1 cellular context compared by ENCODE assay signal in genomic region chr5:136814621-136815378, GRCh38.
TF ChIP-seq lines count a peak whose summit lies in the region.

No MANE protein-coding gene starts in this region.

TF ChIP-seq in H1, 55 proteins besides CTCF, POLR2A, EP300 and RAD21 (continued from another document):
- TF ChIP-seq, protein P1, sequence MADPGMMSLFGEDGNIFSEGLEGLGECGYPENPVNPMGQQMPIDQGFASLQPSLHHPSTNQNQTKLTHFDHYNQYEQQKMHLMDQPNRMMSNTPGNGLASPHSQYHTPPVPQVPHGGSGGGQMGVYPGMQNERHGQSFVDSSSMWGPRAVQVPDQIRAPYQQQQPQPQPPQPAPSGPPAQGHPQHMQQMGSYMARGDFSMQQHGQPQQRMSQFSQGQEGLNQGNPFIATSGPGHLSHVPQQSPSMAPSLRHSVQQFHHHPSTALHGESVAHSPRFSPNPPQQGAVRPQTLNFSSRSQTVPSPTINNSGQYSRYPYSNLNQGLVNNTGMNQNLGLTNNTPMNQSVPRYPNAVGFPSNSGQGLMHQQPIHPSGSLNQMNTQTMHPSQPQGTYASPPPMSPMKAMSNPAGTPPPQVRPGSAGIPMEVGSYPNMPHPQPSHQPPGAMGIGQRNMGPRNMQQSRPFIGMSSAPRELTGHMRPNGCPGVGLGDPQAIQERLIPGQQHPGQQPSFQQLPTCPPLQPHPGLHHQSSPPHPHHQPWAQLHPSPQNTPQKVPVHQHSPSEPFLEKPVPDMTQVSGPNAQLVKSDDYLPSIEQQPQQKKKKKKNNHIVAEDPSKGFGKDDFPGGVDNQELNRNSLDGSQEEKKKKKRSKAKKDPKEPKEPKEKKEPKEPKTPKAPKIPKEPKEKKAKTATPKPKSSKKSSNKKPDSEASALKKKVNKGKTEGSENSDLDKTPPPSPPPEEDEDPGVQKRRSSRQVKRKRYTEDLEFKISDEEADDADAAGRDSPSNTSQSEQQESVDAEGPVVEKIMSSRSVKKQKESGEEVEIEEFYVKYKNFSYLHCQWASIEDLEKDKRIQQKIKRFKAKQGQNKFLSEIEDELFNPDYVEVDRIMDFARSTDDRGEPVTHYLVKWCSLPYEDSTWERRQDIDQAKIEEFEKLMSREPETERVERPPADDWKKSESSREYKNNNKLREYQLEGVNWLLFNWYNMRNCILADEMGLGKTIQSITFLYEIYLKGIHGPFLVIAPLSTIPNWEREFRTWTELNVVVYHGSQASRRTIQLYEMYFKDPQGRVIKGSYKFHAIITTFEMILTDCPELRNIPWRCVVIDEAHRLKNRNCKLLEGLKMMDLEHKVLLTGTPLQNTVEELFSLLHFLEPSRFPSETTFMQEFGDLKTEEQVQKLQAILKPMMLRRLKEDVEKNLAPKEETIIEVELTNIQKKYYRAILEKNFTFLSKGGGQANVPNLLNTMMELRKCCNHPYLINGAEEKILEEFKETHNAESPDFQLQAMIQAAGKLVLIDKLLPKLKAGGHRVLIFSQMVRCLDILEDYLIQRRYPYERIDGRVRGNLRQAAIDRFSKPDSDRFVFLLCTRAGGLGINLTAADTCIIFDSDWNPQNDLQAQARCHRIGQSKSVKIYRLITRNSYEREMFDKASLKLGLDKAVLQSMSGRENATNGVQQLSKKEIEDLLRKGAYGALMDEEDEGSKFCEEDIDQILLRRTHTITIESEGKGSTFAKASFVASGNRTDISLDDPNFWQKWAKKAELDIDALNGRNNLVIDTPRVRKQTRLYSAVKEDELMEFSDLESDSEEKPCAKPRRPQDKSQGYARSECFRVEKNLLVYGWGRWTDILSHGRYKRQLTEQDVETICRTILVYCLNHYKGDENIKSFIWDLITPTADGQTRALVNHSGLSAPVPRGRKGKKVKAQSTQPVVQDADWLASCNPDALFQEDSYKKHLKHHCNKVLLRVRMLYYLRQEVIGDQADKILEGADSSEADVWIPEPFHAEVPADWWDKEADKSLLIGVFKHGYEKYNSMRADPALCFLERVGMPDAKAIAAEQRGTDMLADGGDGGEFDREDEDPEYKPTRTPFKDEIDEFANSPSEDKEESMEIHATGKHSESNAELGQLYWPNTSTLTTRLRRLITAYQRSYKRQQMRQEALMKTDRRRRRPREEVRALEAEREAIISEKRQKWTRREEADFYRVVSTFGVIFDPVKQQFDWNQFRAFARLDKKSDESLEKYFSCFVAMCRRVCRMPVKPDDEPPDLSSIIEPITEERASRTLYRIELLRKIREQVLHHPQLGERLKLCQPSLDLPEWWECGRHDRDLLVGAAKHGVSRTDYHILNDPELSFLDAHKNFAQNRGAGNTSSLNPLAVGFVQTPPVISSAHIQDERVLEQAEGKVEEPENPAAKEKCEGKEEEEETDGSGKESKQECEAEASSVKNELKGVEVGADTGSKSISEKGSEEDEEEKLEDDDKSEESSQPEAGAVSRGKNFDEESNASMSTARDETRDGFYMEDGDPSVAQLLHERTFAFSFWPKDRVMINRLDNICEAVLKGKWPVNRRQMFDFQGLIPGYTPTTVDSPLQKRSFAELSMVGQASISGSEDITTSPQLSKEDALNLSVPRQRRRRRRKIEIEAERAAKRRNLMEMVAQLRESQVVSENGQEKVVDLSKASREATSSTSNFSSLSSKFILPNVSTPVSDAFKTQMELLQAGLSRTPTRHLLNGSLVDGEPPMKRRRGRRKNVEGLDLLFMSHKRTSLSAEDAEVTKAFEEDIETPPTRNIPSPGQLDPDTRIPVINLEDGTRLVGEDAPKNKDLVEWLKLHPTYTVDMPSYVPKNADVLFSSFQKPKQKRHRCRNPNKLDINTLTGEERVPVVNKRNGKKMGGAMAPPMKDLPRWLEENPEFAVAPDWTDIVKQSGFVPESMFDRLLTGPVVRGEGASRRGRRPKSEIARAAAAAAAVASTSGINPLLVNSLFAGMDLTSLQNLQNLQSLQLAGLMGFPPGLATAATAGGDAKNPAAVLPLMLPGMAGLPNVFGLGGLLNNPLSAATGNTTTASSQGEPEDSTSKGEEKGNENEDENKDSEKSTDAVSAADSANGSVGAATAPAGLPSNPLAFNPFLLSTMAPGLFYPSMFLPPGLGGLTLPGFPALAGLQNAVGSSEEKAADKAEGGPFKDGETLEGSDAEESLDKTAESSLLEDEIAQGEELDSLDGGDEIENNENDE (IDR thresholded peaks at IDR 0.05; ENCODE audit: insufficient replicate concordance, low read length) = no peak
